Comparison of ENCODE assay signal across 10 cellular contexts in the genomic region with DNA sequence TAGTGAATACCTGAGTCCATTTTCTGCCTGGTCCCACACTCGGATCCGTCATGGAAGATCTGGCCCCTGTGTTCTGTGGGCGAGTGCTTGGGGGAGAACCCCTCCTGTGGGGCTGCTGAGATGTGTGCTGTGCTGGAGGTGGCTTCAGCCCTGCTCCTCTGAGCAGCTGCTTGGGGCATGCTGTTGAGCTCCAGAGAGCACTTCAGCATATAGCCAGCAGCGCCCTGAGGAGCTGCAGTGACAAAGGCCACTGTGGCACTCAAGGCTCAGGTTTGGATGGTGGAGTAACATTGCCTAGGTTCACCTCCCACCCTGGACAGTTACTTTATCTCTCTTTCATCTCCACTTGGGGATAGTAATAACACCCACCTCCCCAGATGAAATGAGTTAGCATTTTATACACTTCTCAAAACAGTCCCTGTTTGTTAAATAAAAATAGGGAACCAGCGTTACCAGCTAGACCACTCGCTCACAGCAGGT.
DNase-seq lines count a peak whose midpoint lies in the region; ATAC-seq and TF ChIP-seq lines count a peak whose summit lies in the region.
"Had no signal": no experiment of that assay in that cellular context is flagged by ENCODE, and none has a peak within 500 bp of the region (broad histone marks: within the 10 kb centered on the region; RNA-seq: fewer than 3 reads in every experiment).

No MANE protein-coding gene starts in this region.

- WGBS in smooth muscle cell (ENCODE audit: low lambda C conversion rate), result 89% methylated on average over 6 of the region's 6 CpGs

- no peak overlapping the region for H2AFZ ChIP-seq in smooth muscle cell (ENCODE audit: low read depth)

- no peaks in the 10 kb centered on the region for H3K9me3 ChIP-seq in smooth muscle cell (replicated peaks; ENCODE audit: low read depth)

- H3K27me3 ChIP-seq in brain microvascular endothelial cell (replicated peaks), result no peaks in the 10 kb centered on the region
- no peaks in the 10 kb centered on the region for H3K27me3 ChIP-seq in smooth muscle cell (ENCODE audit: low read depth)

- H4K20me1 ChIP-seq in smooth muscle cell (ENCODE audit: low read depth), result peaks cover 57% of the 10 kb centered on the region

- no peak for TF ChIP-seq CTCF in brain microvascular endothelial cell (IDR thresholded peaks at IDR 0.05; ENCODE audit: low read depth, low read length, missing control alignments)
- TF ChIP-seq CTCF in smooth muscle cell (IDR thresholded peaks at IDR 0.05; ENCODE audit: borderline replicate concordance, insufficient read depth, poor library complexity, severe bottlenecking), result no peak

- H3K4me2 ChIP-seq in smooth muscle cell, result peak overlapping the region; percentile 45

- peak overlapping the region; percentile 10 for H3K9ac ChIP-seq in smooth muscle cell (ENCODE audit: low read depth)

- H3K4me3 ChIP-seq in brain microvascular endothelial cell (ENCODE audit: low read depth, low read length) (no peak overlapping the region), smooth muscle cell (no peak overlapping the region)

- H3K36me3 ChIP-seq in brain microvascular endothelial cell (replicated peaks) (no peaks in the 10 kb centered on the region), smooth muscle cell (ENCODE audit: low read depth) (no peaks in the 10 kb centered on the region)

- DNase-seq in brain microvascular endothelial cell, result no peak
- DNase-seq in smooth muscle cell (lab: John Stamatoyannopoulos, UW; ENCODE audit: unreplicated experiment), result no peak
- no peak for DNase-seq in HCEC 1CT
- no peak for DNase-seq in LoVo (ENCODE audit: low spot score)
- DNase-seq: activated CD4-positive, alpha-beta memory T cell treated with anti-CD3 and anti-CD28 coated beads for 36 hours had no signal

- peaks cover 54% of the 10 kb centered on the region for H3K4me1 ChIP-seq in smooth muscle cell (ENCODE audit: low read depth)

- H3K27ac ChIP-seq in brain microvascular endothelial cell, result peak overlapping the region; percentile 93
- H3K27ac ChIP-seq in smooth muscle cell (ENCODE audit: low read depth), result peak overlapping the region; percentile 89

- in situ Hi-C loops in brain microvascular endothelial cell (cut with HindIII; ENCODE audit: low pct_ligation_motif_present, low sequenced_read_pairs), result loop anchor here (25.0 kb wide), 1 partner anchor 94 kb away; no protein-coding TSS in a partner anchor

- ATAC-seq in GM18868 (IDR thresholded peaks at IDR 0.05; ENCODE audit: unreplicated experiment), result peak; percentile 44
- ATAC-seq in HG03354 (IDR thresholded peaks at IDR 0.05; ENCODE audit: poor library complexity, severe bottlenecking, unreplicated experiment), result peak; percentile 26
- ATAC-seq in HG03097 (IDR thresholded peaks at IDR 0.05; ENCODE audit: low FRiP score, unreplicated experiment), result no peak
- ATAC-seq in HG03565 (IDR thresholded peaks at IDR 0.05; ENCODE audit: unreplicated experiment), result no peak
- ATAC-seq: left colon had no signal

- H3F3A ChIP-seq in smooth muscle cell (ENCODE audit: low read depth), result peaks cover 49% of the 10 kb centered on the region

- peaks cover 86% of the 10 kb centered on the region for H3K79me2 ChIP-seq in smooth muscle cell (ENCODE audit: low read depth)

Comparison
In these comparisons a context has a peak if more than half of its experiments do, and no peak if none do; other contexts are left out.
1. ATAC-seq: peak in GM18868 (single experiment) and HG03354 (single experiment); none in HG03097 (single experiment) and HG03565 (single experiment).